1 cellular context compared by ENCODE assay signal in the genomic region with DNA sequence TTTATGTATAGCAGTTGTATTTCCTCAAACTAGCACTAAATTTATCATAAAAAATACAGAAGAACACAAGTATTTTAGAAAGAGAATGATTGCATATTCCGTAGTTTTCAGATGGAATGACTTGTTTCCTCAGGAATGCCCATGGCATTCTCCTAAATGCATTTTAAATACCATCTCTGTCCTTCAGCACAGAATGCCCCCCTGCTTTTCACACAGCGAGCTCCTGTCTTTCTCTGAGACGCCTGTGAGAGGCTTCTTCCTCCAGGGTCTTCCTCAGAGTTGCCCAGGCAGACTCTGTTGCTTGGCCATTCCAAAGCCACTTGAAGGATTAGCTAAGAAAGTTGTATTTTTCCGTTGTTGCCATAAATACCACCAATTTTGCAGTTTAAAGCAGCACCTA.
TF ChIP-seq lines count a peak whose summit lies in the region.

No MANE protein-coding gene starts in this region.

TF ChIP-seq in IMR-90, 13 proteins besides CTCF, POLR2A, EP300 and RAD21:
- TF ChIP-seq FOS (IDR thresholded peaks at IDR 0.05; ENCODE audit: low read depth, low read length) (no peak), CEBPB (IDR thresholded peaks at IDR 0.05; ENCODE audit: low read depth, low read length) (no peak), MAFK (IDR thresholded peaks at IDR 0.05; ENCODE audit: low read depth, low read length) (no peak), RCOR1 (IDR thresholded peaks at IDR 0.05; ENCODE audit: insufficient replicate concordance, low read length) (no peak), NFE2L2 (IDR thresholded peaks at IDR 0.05; ENCODE audit: low read depth, low read length) (no peak), SMC3 (IDR thresholded peaks at IDR 0.05; ENCODE audit: low read depth, low read length) (no peak)
- TF ChIP-seq, protein P1, sequence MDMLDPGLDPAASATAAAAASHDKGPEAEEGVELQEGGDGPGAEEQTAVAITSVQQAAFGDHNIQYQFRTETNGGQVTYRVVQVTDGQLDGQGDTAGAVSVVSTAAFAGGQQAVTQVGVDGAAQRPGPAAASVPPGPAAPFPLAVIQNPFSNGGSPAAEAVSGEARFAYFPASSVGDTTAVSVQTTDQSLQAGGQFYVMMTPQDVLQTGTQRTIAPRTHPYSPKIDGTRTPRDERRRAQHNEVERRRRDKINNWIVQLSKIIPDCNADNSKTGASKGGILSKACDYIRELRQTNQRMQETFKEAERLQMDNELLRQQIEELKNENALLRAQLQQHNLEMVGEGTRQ (IDR thresholded peaks at IDR 0.05; ENCODE audit: low read depth, low read length), result no peak
